Comparison of ENCODE assay signal across 2 cellular contexts in the genomic region with DNA sequence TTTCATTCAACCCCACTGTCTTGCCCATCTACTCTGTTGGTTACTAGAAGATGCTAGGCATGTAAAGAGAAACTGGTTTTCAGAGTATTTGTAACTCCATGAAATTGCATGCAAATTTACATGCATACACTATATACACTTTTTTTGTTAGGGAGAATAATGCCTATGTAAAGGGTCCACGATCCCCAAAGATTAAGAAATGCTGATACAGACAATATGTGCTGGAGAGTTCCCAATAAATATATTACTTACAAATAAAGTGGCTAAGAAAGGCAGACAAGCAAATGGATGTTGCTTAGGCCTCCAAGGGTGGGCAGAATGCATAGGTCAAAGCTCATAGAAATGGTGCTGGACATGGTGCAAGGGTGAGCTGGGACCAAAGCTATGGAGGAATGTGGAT.
A peak's percentile ranks its signal among the peaks of the same experiment; 100 is the strongest.
TF ChIP-seq lines count a peak whose summit lies in the region.

No MANE protein-coding gene starts in this region.

TF ChIP-seq in HepG2, 621 proteins besides CTCF, POLR2A, EP300 and RAD21:
- TF ChIP-seq MAFK (conservative IDR thresholded peaks at IDR 0.05 in 1 of 2, IDR thresholded peaks at IDR 0.05 in 1 of 2; ENCODE audit: low read length in 2 of 2) (peak; percentile 68 to 82), ZNF441 (CRISPR knock-in tag; IDR thresholded peaks at IDR 0.05; ENCODE audit: borderline replicate concordance) (no peak), ARNTL (CRISPR knock-in tag; IDR thresholded peaks at IDR 0.05) (no peak), ZBTB39 (CRISPR knock-in tag; IDR thresholded peaks at IDR 0.05) (no peak), MAFF (IDR thresholded peaks at IDR 0.05; ENCODE audit: low read depth, low read length) (peak; percentile 62), RFXANK (CRISPR knock-in tag; IDR thresholded peaks at IDR 0.05) (no peak)
TF ChIP-seq in HepG2: peak in this region for 2.

TF ChIP-seq in K562, 482 proteins besides CTCF, POLR2A, EP300 and RAD21:
- TF ChIP-seq, protein P1, sequence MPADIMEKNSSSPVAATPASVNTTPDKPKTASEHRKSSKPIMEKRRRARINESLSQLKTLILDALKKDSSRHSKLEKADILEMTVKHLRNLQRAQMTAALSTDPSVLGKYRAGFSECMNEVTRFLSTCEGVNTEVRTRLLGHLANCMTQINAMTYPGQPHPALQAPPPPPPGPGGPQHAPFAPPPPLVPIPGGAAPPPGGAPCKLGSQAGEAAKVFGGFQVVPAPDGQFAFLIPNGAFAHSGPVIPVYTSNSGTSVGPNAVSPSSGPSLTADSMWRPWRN (IDR thresholded peaks at IDR 0.05; ENCODE audit: low read depth), result no peak
- peak; percentile 30; the same call in 1 of the 2 replicates for TF ChIP-seq ZNF316 (IDR thresholded peaks at IDR 0.05)
